Comparison of ENCODE assay signal across 1 cellular context in genomic region chr13:46052314-46053161, GRCh38.
TF ChIP-seq lines count a peak whose summit lies in the region.

A gene with protein sequence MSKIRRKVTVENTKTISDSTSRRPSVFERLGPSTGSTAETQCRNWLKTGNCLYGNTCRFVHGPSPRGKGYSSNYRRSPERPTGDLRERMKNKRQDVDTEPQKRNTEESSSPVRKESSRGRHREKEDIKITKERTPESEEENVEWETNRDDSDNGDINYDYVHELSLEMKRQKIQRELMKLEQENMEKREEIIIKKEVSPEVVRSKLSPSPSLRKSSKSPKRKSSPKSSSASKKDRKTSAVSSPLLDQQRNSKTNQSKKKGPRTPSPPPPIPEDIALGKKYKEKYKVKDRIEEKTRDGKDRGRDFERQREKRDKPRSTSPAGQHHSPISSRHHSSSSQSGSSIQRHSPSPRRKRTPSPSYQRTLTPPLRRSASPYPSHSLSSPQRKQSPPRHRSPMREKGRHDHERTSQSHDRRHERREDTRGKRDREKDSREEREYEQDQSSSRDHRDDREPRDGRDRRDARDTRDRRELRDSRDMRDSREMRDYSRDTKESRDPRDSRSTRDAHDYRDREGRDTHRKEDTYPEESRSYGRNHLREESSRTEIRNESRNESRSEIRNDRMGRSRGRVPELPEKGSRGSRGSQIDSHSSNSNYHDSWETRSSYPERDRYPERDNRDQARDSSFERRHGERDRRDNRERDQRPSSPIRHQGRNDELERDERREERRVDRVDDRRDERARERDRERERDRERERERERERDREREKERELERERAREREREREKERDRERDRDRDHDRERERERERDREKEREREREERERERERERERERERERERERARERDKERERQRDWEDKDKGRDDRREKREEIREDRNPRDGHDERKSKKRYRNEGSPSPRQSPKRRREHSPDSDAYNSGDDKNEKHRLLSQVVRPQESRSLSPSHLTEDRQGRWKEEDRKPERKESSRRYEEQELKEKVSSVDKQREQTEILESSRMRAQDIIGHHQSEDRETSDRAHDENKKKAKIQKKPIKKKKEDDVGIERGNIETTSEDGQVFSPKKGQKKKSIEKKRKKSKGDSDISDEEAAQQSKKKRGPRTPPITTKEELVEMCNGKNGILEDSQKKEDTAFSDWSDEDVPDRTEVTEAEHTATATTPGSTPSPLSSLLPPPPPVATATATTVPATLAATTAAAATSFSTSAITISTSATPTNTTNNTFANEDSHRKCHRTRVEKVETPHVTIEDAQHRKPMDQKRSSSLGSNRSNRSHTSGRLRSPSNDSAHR (N-terminal part only) (minus strand): TSS chr13:46052746. CDS start chr13:46045507, 7,239 bp downstream.

TF ChIP-seq in GM12878, 131 proteins besides CTCF, POLR2A, EP300 and RAD21 (continued from another document and continues in another):
- TF ChIP-seq RELB (IDR thresholded peaks at IDR 0.05; ENCODE audit: low read depth) = peak; percentile 84; the same call in 1 of the 2 replicates
- TF ChIP-seq, protein P1, sequence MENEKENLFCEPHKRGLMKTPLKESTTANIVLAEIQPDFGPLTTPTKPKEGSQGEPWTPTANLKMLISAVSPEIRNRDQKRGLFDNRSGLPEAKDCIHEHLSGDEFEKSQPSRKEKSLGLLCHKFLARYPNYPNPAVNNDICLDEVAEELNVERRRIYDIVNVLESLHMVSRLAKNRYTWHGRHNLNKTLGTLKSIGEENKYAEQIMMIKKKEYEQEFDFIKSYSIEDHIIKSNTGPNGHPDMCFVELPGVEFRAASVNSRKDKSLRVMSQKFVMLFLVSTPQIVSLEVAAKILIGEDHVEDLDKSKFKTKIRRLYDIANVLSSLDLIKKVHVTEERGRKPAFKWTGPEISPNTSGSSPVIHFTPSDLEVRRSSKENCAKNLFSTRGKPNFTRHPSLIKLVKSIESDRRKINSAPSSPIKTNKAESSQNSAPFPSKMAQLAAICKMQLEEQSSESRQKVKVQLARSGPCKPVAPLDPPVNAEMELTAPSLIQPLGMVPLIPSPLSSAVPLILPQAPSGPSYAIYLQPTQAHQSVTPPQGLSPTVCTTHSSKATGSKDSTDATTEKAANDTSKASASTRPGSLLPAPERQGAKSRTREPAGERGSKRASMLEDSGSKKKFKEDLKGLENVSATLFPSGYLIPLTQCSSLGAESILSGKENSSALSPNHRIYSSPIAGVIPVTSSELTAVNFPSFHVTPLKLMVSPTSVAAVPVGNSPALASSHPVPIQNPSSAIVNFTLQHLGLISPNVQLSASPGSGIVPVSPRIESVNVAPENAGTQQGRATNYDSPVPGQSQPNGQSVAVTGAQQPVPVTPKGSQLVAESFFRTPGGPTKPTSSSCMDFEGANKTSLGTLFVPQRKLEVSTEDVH (IDR thresholded peaks at IDR 0.05; ENCODE audit: low read depth, partially characterized antibody) = peak; percentile 79
- peak; percentile 59 for TF ChIP-seq RELA (IDR thresholded peaks at IDR 0.05; ENCODE audit: borderline replicate concordance, partially characterized antibody)
- TF ChIP-seq GATAD2B (conservative IDR thresholded peaks at IDR 0.05; ENCODE audit: low read depth) = 0 out of 2 replicates have a peak, but pooled peaks have one; percentile 25
- TF ChIP-seq, protein P2, sequence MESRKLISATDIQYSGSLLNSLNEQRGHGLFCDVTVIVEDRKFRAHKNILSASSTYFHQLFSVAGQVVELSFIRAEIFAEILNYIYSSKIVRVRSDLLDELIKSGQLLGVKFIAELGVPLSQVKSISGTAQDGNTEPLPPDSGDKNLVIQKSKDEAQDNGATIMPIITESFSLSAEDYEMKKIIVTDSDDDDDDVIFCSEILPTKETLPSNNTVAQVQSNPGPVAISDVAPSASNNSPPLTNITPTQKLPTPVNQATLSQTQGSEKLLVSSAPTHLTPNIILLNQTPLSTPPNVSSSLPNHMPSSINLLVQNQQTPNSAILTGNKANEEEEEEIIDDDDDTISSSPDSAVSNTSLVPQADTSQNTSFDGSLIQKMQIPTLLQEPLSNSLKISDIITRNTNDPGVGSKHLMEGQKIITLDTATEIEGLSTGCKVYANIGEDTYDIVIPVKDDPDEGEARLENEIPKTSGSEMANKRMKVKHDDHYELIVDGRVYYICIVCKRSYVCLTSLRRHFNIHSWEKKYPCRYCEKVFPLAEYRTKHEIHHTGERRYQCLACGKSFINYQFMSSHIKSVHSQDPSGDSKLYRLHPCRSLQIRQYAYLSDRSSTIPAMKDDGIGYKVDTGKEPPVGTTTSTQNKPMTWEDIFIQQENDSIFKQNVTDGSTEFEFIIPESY (IDR thresholded peaks at IDR 0.05) = no peak
- no peak for TF ChIP-seq ZNF384 (IDR thresholded peaks at IDR 0.05; ENCODE audit: borderline replicate concordance, low read depth, low read length)
- TF ChIP-seq E4F1 (IDR thresholded peaks at IDR 0.05; ENCODE audit: borderline replicate concordance, partially characterized antibody) = no peak
- 0 out of 2 replicates have a peak, but pooled peaks have one; percentile 44 for TF ChIP-seq STAT3 (IDR thresholded peaks at IDR 0.05; ENCODE audit: low read depth, low read length)
- peak; percentile 46; the same call in 1 of the 2 replicates for TF ChIP-seq EED (IDR thresholded peaks at IDR 0.05; ENCODE audit: low read depth)
- TF ChIP-seq TBL1XR1 (IDR thresholded peaks at IDR 0.05; ENCODE audit: low read depth, low read length) = peak; percentile 55; the same call in 1 of the 2 replicates
- TF ChIP-seq, protein P3, sequence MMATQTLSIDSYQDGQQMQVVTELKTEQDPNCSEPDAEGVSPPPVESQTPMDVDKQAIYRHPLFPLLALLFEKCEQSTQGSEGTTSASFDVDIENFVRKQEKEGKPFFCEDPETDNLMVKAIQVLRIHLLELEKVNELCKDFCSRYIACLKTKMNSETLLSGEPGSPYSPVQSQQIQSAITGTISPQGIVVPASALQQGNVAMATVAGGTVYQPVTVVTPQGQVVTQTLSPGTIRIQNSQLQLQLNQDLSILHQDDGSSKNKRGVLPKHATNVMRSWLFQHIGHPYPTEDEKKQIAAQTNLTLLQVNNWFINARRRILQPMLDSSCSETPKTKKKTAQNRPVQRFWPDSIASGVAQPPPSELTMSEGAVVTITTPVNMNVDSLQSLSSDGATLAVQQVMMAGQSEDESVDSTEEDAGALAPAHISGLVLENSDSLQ (IDR thresholded peaks at IDR 0.05) = peak; percentile 79
- TF ChIP-seq ELK1 (IDR thresholded peaks at IDR 0.05; ENCODE audit: low read depth, low read length) = peak; percentile 82
- 0 out of 3 replicates have a peak, but pooled peaks have one; percentile 13 for TF ChIP-seq POU2F2 (IDR thresholded peaks at IDR 0.05; ENCODE audit: borderline replicate concordance, low read depth, low read length)
- peak; percentile 25; the same call in 1 of the 2 replicates for TF ChIP-seq NFIC (IDR thresholded peaks at IDR 0.05; ENCODE audit: low read depth, low read length)
- TF ChIP-seq HDAC6 (IDR thresholded peaks at IDR 0.05; ENCODE audit: unreplicated experiment) = no peak
- TF ChIP-seq, protein P4, sequence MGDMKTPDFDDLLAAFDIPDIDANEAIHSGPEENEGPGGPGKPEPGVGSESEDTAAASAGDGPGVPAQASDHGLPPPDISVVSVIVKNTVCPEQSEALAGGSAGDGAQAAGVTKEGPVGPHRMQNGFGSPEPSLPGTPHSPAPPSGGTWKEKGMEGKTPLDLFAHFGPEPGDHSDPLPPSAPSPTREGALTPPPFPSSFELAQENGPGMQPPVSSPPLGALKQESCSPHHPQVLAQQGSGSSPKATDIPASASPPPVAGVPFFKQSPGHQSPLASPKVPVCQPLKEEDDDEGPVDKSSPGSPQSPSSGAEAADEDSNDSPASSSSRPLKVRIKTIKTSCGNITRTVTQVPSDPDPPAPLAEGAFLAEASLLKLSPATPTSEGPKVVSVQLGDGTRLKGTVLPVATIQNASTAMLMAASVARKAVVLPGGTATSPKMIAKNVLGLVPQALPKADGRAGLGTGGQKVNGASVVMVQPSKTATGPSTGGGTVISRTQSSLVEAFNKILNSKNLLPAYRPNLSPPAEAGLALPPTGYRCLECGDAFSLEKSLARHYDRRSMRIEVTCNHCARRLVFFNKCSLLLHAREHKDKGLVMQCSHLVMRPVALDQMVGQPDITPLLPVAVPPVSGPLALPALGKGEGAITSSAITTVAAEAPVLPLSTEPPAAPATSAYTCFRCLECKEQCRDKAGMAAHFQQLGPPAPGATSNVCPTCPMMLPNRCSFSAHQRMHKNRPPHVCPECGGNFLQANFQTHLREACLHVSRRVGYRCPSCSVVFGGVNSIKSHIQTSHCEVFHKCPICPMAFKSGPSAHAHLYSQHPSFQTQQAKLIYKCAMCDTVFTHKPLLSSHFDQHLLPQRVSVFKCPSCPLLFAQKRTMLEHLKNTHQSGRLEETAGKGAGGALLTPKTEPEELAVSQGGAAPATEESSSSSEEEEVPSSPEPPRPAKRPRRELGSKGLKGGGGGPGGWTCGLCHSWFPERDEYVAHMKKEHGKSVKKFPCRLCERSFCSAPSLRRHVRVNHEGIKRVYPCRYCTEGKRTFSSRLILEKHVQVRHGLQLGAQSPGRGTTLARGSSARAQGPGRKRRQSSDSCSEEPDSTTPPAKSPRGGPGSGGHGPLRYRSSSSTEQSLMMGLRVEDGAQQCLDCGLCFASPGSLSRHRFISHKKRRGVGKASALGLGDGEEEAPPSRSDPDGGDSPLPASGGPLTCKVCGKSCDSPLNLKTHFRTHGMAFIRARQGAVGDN (IDR thresholded peaks at IDR 0.05) = no peak
- peak; percentile 90 for TF ChIP-seq POLR2AphosphoS5 (IDR thresholded peaks at IDR 0.05; ENCODE audit: low read length)
- TF ChIP-seq YY1 (IDR thresholded peaks at IDR 0.05; ENCODE audit: low read depth, low read length) = peak; percentile 72
- peak; percentile 33 for TF ChIP-seq SIX5 (IDR thresholded peaks at IDR 0.05; ENCODE audit: low read depth, low read length, severe bottlenecking)
- TF ChIP-seq ZNF274 (IDR thresholded peaks at IDR 0.05; ENCODE audit: insufficient read depth, insufficient read length) = no peak
- TF ChIP-seq TAF1 (IDR thresholded peaks at IDR 0.05; ENCODE audit: borderline replicate concordance, low read depth, low read length) = peak; percentile 86
- peak; percentile 88 for TF ChIP-seq NBN (IDR thresholded peaks at IDR 0.05)
- 0 out of 4 replicates have a peak, but pooled peaks have one; percentile 9 to 55 for TF ChIP-seq SRF (IDR thresholded peaks at IDR 0.05; ENCODE audit: low read depth in 2 of 2, low read length in 2 of 2)
- no peak for TF ChIP-seq MYB (IDR thresholded peaks at IDR 0.05; ENCODE audit: borderline replicate concordance, low read depth, low read length)
- peak; percentile 93 for TF ChIP-seq MXI1 (IDR thresholded peaks at IDR 0.05; ENCODE audit: low read depth, low read length)
- no peak for TF ChIP-seq EZH2 (IDR thresholded peaks at IDR 0.05; ENCODE audit: borderline replicate concordance, control insufficient read depth, low read depth, low read length)
- no peak for TF ChIP-seq ZBED1 (IDR thresholded peaks at IDR 0.05; ENCODE audit: borderline replicate concordance)
- TF ChIP-seq, protein P5, sequence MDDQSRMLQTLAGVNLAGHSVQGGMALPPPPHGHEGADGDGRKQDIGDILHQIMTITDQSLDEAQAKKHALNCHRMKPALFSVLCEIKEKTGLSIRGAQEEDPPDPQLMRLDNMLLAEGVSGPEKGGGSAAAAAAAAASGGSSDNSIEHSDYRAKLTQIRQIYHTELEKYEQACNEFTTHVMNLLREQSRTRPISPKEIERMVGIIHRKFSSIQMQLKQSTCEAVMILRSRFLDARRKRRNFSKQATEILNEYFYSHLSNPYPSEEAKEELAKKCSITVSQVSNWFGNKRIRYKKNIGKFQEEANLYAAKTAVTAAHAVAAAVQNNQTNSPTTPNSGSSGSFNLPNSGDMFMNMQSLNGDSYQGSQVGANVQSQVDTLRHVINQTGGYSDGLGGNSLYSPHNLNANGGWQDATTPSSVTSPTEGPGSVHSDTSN (IDR thresholded peaks at IDR 0.05; ENCODE audit: insufficient replicate concordance, low read depth, low read length) = peak; percentile 39
- TF ChIP-seq, protein P6, sequence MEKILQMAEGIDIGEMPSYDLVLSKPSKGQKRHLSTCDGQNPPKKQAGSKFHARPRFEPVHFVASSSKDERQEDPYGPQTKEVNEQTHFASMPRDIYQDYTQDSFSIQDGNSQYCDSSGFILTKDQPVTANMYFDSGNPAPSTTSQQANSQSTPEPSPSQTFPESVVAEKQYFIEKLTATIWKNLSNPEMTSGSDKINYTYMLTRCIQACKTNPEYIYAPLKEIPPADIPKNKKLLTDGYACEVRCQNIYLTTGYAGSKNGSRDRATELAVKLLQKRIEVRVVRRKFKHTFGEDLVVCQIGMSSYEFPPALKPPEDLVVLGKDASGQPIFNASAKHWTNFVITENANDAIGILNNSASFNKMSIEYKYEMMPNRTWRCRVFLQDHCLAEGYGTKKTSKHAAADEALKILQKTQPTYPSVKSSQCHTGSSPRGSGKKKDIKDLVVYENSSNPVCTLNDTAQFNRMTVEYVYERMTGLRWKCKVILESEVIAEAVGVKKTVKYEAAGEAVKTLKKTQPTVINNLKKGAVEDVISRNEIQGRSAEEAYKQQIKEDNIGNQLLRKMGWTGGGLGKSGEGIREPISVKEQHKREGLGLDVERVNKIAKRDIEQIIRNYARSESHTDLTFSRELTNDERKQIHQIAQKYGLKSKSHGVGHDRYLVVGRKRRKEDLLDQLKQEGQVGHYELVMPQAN (conservative IDR thresholded peaks at IDR 0.05) = peak; percentile 73
